In genomic region chr17:40022961-40023541, GRCh38 we compare ENCODE assay signal across 16 cellular contexts. TPM values are rescaled to one million over a fixed set of nuclear protein-coding genes. Genes with fewer than 3 reads are reported as not detected.
A peak's percentile ranks its signal among the peaks of the same experiment; 100 is the strongest.
DNase-seq lines count a peak whose midpoint lies in the region; ATAC-seq and TF ChIP-seq lines count a peak whose summit lies in the region.
"Had no signal": no experiment of that assay in that cellular context is flagged by ENCODE, and none has a peak within 500 bp of the region (broad histone marks: within the 10 kb centered on the region; RNA-seq: fewer than 3 reads in every experiment).

No MANE protein-coding gene starts in this region.

- H3K4me3 ChIP-seq in skeletal muscle tissue (ENCODE audit: low read length in 3 of 3), result no peak overlapping the region
- H3K4me3 ChIP-seq: gastroesophageal sphincter had no signal

- H3K9ac ChIP-seq in skeletal muscle tissue (ENCODE audit: low read depth in 1 of 3, low read length in 3 of 3), result peak overlapping the region; percentile 20 to 71 (median 50)
- H3K9ac ChIP-seq: KMS-11 had no signal

- peak; percentile 10 for DNase-seq in DMS79 (lab: John Stamatoyannopoulos, UW)
- peak; percentile 53 for DNase-seq in NCI-H510A (lab: John Stamatoyannopoulos, UW)
- no peak for DNase-seq in epithelial cell of prostate (ENCODE audit: low read depth, low spot score)
- no peak for DNase-seq in immature natural killer cell
- DNase-seq in substantia nigra (lab: John Stamatoyannopoulos, UW), result no peak
- DNase-seq in GM13976 (ENCODE audit: low spot score), result no peak
- DNase-seq: cerebellar nuclear complex, midbrain, NCI-H1417 treated with DMSO at 0.1 percent for 48 hours, NCI-H524 had no signal

- peaks cover 0 to 2% (median 0%) of the 10 kb centered on the region in 3 donors for H3K27me3 Mint-ChIP-seq in immature natural killer cell (ENCODE audit: low read depth in 3 of 3)

- H3K36me3 Mint-ChIP-seq in immature natural killer cell, result peaks cover 4 to 41% (median 21%) of the 10 kb centered on the region in 3 donors

- in situ Hi-C loops in GM13976 (cut with MboI; ENCODE audit: low sequenced_read_pairs, unreplicated experiment), result no loop called here

- peaks cover 11 to 14% of the 10 kb centered on the region in 2 donors for H3K4me1 Mint-ChIP-seq in immature natural killer cell

- no peak for TF ChIP-seq CTCF in GM13976 (IDR thresholded peaks at IDR 0.05; ENCODE audit: borderline replicate concordance, control extremely low read depth, extremely low read depth, insufficient read depth, missing control alignments)

- H3K9me3 Mint-ChIP-seq in immature natural killer cell, result no peaks in the 10 kb centered on the region
- H3K9me3 Mint-ChIP-seq: stimulated activated effector memory CD8-positive, alpha-beta T cell treated with anti-CD3 and anti-CD28 coated beads, Interleukin-12 subunit alpha, Interleukin-12 subunit beta, amount 100 ng/mL, for 72 hours had no signal

- H3K4me1 ChIP-seq in skeletal muscle tissue (ENCODE audit: control insufficient read depth in 3 of 3, insufficient read depth in 3 of 3, low read length in 3 of 3), result peaks cover 58 to 76% (median 63%) of the 10 kb centered on the region in 3 donors

- peaks cover 43 to 54% (median 46%) of the 10 kb centered on the region in 3 donors for H3K36me3 ChIP-seq in skeletal muscle tissue (ENCODE audit: control insufficient read depth in 3 of 3, insufficient read depth in 3 of 3, low read length in 3 of 3)

- H3K27ac ChIP-seq in epithelial cell of prostate (peak overlapping the region; percentile 85), skeletal muscle tissue (ENCODE audit: low read depth, low read length) (peak overlapping the region; percentile 71), substantia nigra (ENCODE audit: low read depth, low read length, poor library complexity, severe bottlenecking) (no peak overlapping the region)
- H3K27ac ChIP-seq: KMS-11 had no signal

- H3K27me3 ChIP-seq in skeletal muscle tissue (ENCODE audit: control insufficient read depth in 3 of 3, insufficient read depth in 3 of 3, low read length in 3 of 3), result no peaks in the 10 kb centered on the region
- H3K27me3 ChIP-seq: gastroesophageal sphincter had no signal

- ATAC-seq in GM18867 (IDR thresholded peaks at IDR 0.05; ENCODE audit: unreplicated experiment), result no peak
- ATAC-seq: Panc1; stimulated activated effector memory CD8-positive, alpha-beta T cell treated with anti-CD3 and anti-CD28 coated beads, Interleukin-12 subunit alpha, Interleukin-12 subunit beta, amount 100 ng/mL, for 72 hours had no signal

- H3K9me3 ChIP-seq in skeletal muscle tissue (ENCODE audit: control insufficient read depth in 3 of 3, low read length in 3 of 3), result no peaks in the 10 kb centered on the region
- H3K9me3 ChIP-seq: gastroesophageal sphincter had no signal

- no peak overlapping the region for H3K4me3 Mint-ChIP-seq in immature natural killer cell
- H3K4me3 Mint-ChIP-seq: stimulated activated effector memory CD8-positive, alpha-beta T cell treated with anti-CD3 and anti-CD28 coated beads, Interleukin-12 subunit alpha, Interleukin-12 subunit beta, amount 100 ng/mL, for 72 hours had no signal

- H3K27ac Mint-ChIP-seq in immature natural killer cell, result no peak overlapping the region

RNA-seq across cellular contexts. Expression of gene CSF3, which starts 7.8 kb away (rescaled TPM):
- total RNA-seq in skeletal muscle tissue, result 0.52 TPM
- polyA plus RNA-seq in immature natural killer cell, result not detected

RNA-seq across cellular contexts. Expression of gene MED24, which starts 31.2 kb away (rescaled TPM):
- 25.6 TPM for total RNA-seq in skeletal muscle tissue
- polyA plus RNA-seq in immature natural killer cell, result 10 to 100 TPM; 34.8 to 75.8 (median 53.2) TPM

RNA-seq across cellular contexts. Expression of gene THRA, which starts 39.7 kb away (rescaled TPM):
- total RNA-seq in skeletal muscle tissue, result 30.8 TPM
- polyA plus RNA-seq in immature natural killer cell, result 10 to 100 TPM in 1 of 3 donors, 1 to 10 TPM in 2; 5.0 to 15.0 (median 8.0) TPM

RNA-seq across cellular contexts. Expression of gene PSMD3, which starts 42.4 kb away (rescaled TPM):
- total RNA-seq in skeletal muscle tissue, result 56.4 TPM
- polyA plus RNA-seq in immature natural killer cell, result 10 to 100 TPM; 47.0 to 59.1 (median 47.7) TPM

Comparison
In these comparisons a context has a peak if more than half of its experiments do, and no peak if none do; other contexts are left out.
1. DNase-seq: peak in DMS79 (single experiment) and NCI-H510A (single experiment); none in epithelial cell of prostate (single experiment), immature natural killer cell (0 of 3), substantia nigra (0 of 49) and GM13976 (single experiment).